Comparison of ENCODE assay signal across 12 cellular contexts in the genomic region with DNA sequence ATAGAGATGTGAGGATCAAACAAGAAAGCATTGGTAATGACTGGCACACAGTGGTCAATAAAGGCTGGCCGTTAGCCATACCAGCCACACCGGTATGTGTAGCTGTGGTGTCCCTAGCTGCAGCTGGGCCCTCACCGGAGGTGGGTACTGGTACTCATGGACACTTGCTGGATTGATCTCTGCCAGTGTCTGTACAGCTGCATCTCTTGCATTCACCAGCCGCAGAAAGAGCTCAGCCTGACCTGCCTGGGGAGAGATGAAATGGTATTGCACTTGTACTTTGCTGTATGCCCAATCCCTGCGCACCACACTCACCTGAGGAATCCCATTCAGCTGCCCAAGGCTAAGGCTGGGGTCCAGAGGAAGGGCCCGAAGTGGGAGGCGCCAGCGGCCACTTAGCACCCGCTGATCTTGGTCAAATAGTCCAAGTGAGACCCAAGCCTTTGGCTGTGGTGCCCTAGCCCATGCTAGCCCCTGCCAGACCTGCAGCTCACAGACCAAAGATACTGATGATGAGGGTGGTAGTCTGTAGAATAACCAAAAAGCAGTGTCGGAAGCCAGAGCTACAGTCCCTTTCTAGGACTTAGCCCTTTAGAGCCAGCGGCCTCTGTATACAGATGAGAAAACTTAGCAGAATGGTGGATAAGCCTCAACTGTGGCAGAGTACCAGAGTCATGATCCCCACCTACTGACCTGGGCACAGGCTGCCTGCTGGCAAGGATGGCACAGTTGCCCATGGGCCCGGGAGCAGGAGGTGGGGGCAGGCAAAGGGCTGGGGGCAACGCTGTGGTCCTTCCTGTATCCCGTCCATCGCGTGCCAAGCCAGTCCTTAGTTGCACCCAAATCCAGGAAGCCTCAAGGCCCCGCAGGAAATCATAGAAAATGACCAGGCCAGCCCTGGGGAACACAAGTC. TPM values are rescaled to one million over a fixed set of nuclear protein-coding genes. Genes with fewer than 3 reads are reported as not detected.
DNase-seq lines count a peak whose midpoint lies in the region; ATAC-seq and TF ChIP-seq lines count a peak whose summit lies in the region.
"Had no signal": no experiment of that assay in that cellular context is flagged by ENCODE, and none has a peak within 500 bp of the region (broad histone marks: within the 10 kb centered on the region; RNA-seq: fewer than 3 reads in every experiment).

No MANE protein-coding gene starts in this region.

- H3K36me3 ChIP-seq in CD8-positive, alpha-beta T cell (ENCODE audit: insufficient read depth, low read length): peaks cover 27% of the 10 kb centered on the region
- H3K36me3 ChIP-seq in HUES48 (ENCODE audit: control insufficient read depth, insufficient read depth, low read length) (peaks cover 63% of the 10 kb centered on the region), endodermal cell (ENCODE audit: control insufficient read depth, insufficient read depth, low read length) (peaks cover 48% of the 10 kb centered on the region), neutrophil (peaks cover 93% of the 10 kb centered on the region), suprapubic skin (peaks cover 41% of the 10 kb centered on the region)

- TF ChIP-seq POLR2A in suprapubic skin (IDR thresholded peaks at IDR 0.05): no peak

- TF ChIP-seq CTCF in CD8-positive, alpha-beta T cell (IDR thresholded peaks at IDR 0.05): no peak
- TF ChIP-seq CTCF in endodermal cell (conservative IDR thresholded peaks at IDR 0.05): no peak
- no peak for TF ChIP-seq CTCF in neutrophil (IDR thresholded peaks at IDR 0.05)
- no peak for TF ChIP-seq CTCF in suprapubic skin (IDR thresholded peaks at IDR 0.05)

- no peaks in the 10 kb centered on the region for H3K27me3 ChIP-seq in CD8-positive, alpha-beta T cell (ENCODE audit: insufficient read depth, low read length)
- no peaks in the 10 kb centered on the region for H3K27me3 ChIP-seq in HUES48 (ENCODE audit: control insufficient read depth, insufficient read depth, low read length)
- H3K27me3 ChIP-seq in endodermal cell (ENCODE audit: control insufficient read depth, insufficient read depth, low read length, poor library complexity, severe bottlenecking): no peaks in the 10 kb centered on the region
- H3K27me3 ChIP-seq in neutrophil: no peaks in the 10 kb centered on the region
- no peaks in the 10 kb centered on the region for H3K27me3 ChIP-seq in suprapubic skin

- WGBS in endodermal cell (ENCODE audit: insufficient coverage in 1 of 2, insufficient read length in 1 of 2), 2 experiments: 94% methylated on average over 16 to 17 of the region's 17 CpGs
- WGBS in suprapubic skin: 86% methylated on average over 16 of the region's 17 CpGs

- intact Hi-C loops in CD8-positive, alpha-beta T cell (cut with DNase I, micrococcal nuclease): no loop called here

- no peaks in the 10 kb centered on the region for H3K9me3 Mint-ChIP-seq in CD8-positive, alpha-beta T cell
- H3K9me3 Mint-ChIP-seq in endodermal cell: no peaks in the 10 kb centered on the region

- H3K36me3 Mint-ChIP-seq in CD8-positive, alpha-beta T cell: peaks cover 65% of the 10 kb centered on the region
- H3K36me3 Mint-ChIP-seq in endodermal cell (ENCODE audit: low read depth): peaks cover 51% of the 10 kb centered on the region

- no peaks in the 10 kb centered on the region for H3K9me3 ChIP-seq in CD8-positive, alpha-beta T cell (ENCODE audit: low read length)
- H3K9me3 ChIP-seq in HUES48 (ENCODE audit: control insufficient read depth, insufficient read depth, low read length) (no peaks in the 10 kb centered on the region), endodermal cell (ENCODE audit: control insufficient read depth, low read length) (no peaks in the 10 kb centered on the region), neutrophil (no peaks in the 10 kb centered on the region), suprapubic skin (no peaks in the 10 kb centered on the region)

- ATAC-seq in CD8-positive, alpha-beta T cell: no peak
- ATAC-seq in HG02759 (IDR thresholded peaks at IDR 0.05; ENCODE audit: unreplicated experiment): no peak

- H3K27me3 Mint-ChIP-seq in CD8-positive, alpha-beta T cell (ENCODE audit: low read depth): no peaks in the 10 kb centered on the region
- no peaks in the 10 kb centered on the region for H3K27me3 Mint-ChIP-seq in endodermal cell (ENCODE audit: insufficient read depth)

- no peak overlapping the region for H3K4me3 Mint-ChIP-seq in CD8-positive, alpha-beta T cell
- no peak overlapping the region for H3K4me3 Mint-ChIP-seq in endodermal cell

- POLR2A ChIA-PET in CD8-positive, alpha-beta T cell (lab: Charles Lee): no interaction called here

- no peak for TF ChIP-seq EP300 in suprapubic skin (IDR thresholded peaks at IDR 0.05)

- H3K4me1 ChIP-seq in CD8-positive, alpha-beta T cell (ENCODE audit: insufficient read depth, low read length): peaks cover 4% of the 10 kb centered on the region
- H3K4me1 ChIP-seq in HUES48 (ENCODE audit: control insufficient read depth, insufficient read depth, low read length) (no peaks in the 10 kb centered on the region), endodermal cell (ENCODE audit: control insufficient read depth, insufficient read depth, low read length) (no peaks in the 10 kb centered on the region), neutrophil (ENCODE audit: control insufficient read depth in 1 of 2, insufficient read depth in 1 of 2, low read depth in 1 of 2, low read length in 1 of 2) (no peaks in the 10 kb centered on the region), suprapubic skin (peaks cover 27% of the 10 kb centered on the region)

- peak overlapping the region; percentile 21 for H3K27ac ChIP-seq in CD8-positive, alpha-beta T cell (ENCODE audit: low read depth, low read length)
- H3K27ac ChIP-seq in HUES48 (ENCODE audit: low read depth, low read length) (peak overlapping the region; percentile 9), endodermal cell (ENCODE audit: low read depth, low read length) (peak overlapping the region; percentile 50), neutrophil (peak overlapping the region; percentile 35), suprapubic skin (no peak overlapping the region)

- CTCF ChIA-PET in CD8-positive, alpha-beta T cell (lab: Charles Lee): no interaction called here

- no peak overlapping the region for H3K27ac Mint-ChIP-seq in CD8-positive, alpha-beta T cell
- H3K27ac Mint-ChIP-seq in endodermal cell: peak overlapping the region; percentile 61

- H3K9ac ChIP-seq in HUES48 (ENCODE audit: low read depth, low read length) (no peak overlapping the region), endodermal cell (ENCODE audit: extremely low read depth, low read length, poor library complexity, severe bottlenecking) (no peak overlapping the region)

- no peak overlapping the region for H3K4me3 ChIP-seq in CD8-positive, alpha-beta T cell (ENCODE audit: low read depth, low read length)
- H3K4me3 ChIP-seq in HUES48 (ENCODE audit: low read depth, low read length) (no peak overlapping the region), endodermal cell (ENCODE audit: low read length) (no peak overlapping the region), neutrophil (ENCODE audit: low read depth in 1 of 2, low read length in 1 of 2) (no peak overlapping the region), suprapubic skin (no peak overlapping the region)

- no peak for DNase-seq in CD8-positive, alpha-beta T cell
- DNase-seq in endodermal cell (peak; percentile 56), suprapubic skin (ENCODE audit: low spot score in 2 of 2) (no peak)
- no peak for DNase-seq in activated CD4-positive, alpha-beta T cell treated with anti-CD3 and anti-CD28 coated beads, Interleukin-2, amount 50 U/mL, for 48 hours
- no peak for DNase-seq in stimulated activated naive CD4-positive, alpha-beta T cell treated with Interleukin-2 at 50 U/mL for 16 hours (lab: John Stamatoyannopoulos, UW)
- DNase-seq: central memory CD4-positive, alpha-beta T cell; DMS79 treated with DMSO at 0.1 percent for 48 hours; NCI-H146; stimulated activated CD4-positive, alpha-beta T cell treated with anti-CD3 and anti-CD28 coated beads, Interleukin-2, amount 100 ng/mL, for 48 hours had no signal

- H3K4me1 Mint-ChIP-seq in CD8-positive, alpha-beta T cell (ENCODE audit: low read depth): peaks cover 8% of the 10 kb centered on the region
- no peaks in the 10 kb centered on the region for H3K4me1 Mint-ChIP-seq in endodermal cell

RNA-seq across cellular contexts. Expression of gene CCDC17, which starts 3.0 kb away (rescaled TPM):
- 1 to 10 TPM; 3.8 to 4.5 TPM for total RNA-seq in CD8-positive, alpha-beta T cell
- total RNA-seq in endodermal cell (1 to 10 TPM; 2.5 to 5.1 TPM), suprapubic skin (1 to 10 TPM; 3.2 to 6.5 (median 4.0) TPM)
- polyA plus RNA-seq in endodermal cell (2013, experiment 1 of 2): 1.2 TPM
- 1.2 TPM for polyA plus RNA-seq in endodermal cell (2013, experiment 2 of 2)

RNA-seq across cellular contexts. Expression of gene NASP, which starts 37.0 kb away (rescaled TPM):
- total RNA-seq in CD8-positive, alpha-beta T cell: 100 to 1,000 TPM; 106 to 112 TPM
- 100 to 1,000 TPM; 368 to 385 TPM for total RNA-seq in endodermal cell
- polyA plus RNA-seq in endodermal cell (2013, experiment 1 of 2): 403 TPM
- polyA plus RNA-seq in endodermal cell (2013, experiment 2 of 2): 368 TPM
- total RNA-seq in suprapubic skin: 10 to 100 TPM; 44.2 to 79.3 (median 55.9) TPM
